In the genomic region with DNA sequence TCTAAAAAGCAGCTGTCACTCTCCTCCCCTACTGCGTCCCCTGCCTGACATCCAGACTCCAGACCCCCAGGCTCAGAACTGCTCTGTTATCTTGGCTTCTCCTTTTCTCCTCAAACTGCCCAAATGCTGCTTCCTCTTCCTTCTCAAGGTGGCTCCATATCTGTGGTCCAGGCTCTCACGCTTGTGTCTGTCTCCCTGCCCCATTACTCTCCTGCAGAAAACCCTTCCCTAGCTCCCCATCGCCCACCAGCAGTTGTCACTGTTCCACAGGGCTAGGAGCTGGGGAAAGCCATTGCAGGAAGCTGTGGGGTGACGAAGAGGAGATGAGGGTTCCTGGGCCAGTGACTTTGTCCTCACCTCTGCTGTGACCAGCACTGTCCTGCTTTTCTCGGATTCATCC, we compare ENCODE assay signal across 14 cellular contexts. TPM values are rescaled to one million over a fixed set of nuclear protein-coding genes. Genes with fewer than 3 reads are reported as not detected.
DNase-seq lines count a peak whose midpoint lies in the region; FAIRE-seq and TF ChIP-seq lines count a peak whose summit lies in the region.
"Had no signal": no experiment of that assay in that cellular context is flagged by ENCODE, and none has a peak within 500 bp of the region (broad histone marks: within the 10 kb centered on the region; RNA-seq: fewer than 3 reads in every experiment).

No MANE protein-coding gene starts in this region.

- CTCF ChIA-PET in HEK293T (lab: Yijun Ruan, JAX) = interaction anchor here (0.5 to 7.6 kb wide), 6 partner anchors 65 to 554 kb away, joined by 3 to 87 read pairs (median 4); no protein-coding TSS in a partner anchor

- H3K4me3 Mint-ChIP-seq in endothelial cell (ENCODE audit: unreplicated experiment) (no peak overlapping the region), progenitor cell of endocrine pancreas (ENCODE audit: low read depth) (no peak overlapping the region)
- H3K4me3 Mint-ChIP-seq: CD8-positive, alpha-beta memory T cell had no signal

- no peak for TF ChIP-seq POLR2A in GM12892 (IDR thresholded peaks at IDR 0.05; ENCODE audit: low read depth, low read length)

- H3K27ac Mint-ChIP-seq in endothelial cell (ENCODE audit: unreplicated experiment) (no peak overlapping the region), progenitor cell of endocrine pancreas (no peak overlapping the region)
- H3K27ac Mint-ChIP-seq: CD8-positive, alpha-beta memory T cell had no signal

- DNase-seq in NCI-H748 (lab: John Stamatoyannopoulos, UW; ENCODE audit: unreplicated experiment) = peak; percentile 29
- DNase-seq in NCI-H748 treated with DMSO at 0.1 percent for 48 hours (lab: John Stamatoyannopoulos, UW) = no peak
- DNase-seq in MV-4-11 (lab: John Stamatoyannopoulos, UW) = peak; percentile 1
- peak; percentile 43 for DNase-seq in endothelial cell (ENCODE audit: low spot score)
- DNase-seq in progenitor cell of endocrine pancreas (ENCODE audit: low spot score, unreplicated experiment) = no peak
- no peak for DNase-seq in HEK293T (ENCODE audit: extremely low spot score)
- DNase-seq in stimulated activated CD4-positive, alpha-beta T cell treated with anti-CD3 and anti-CD28 coated beads, Interleukin-2, amount 100 ng/mL, for 24 hours = no peak
- DNase-seq in GM12892 (ENCODE audit: insufficient read length) = no peak
- DNase-seq: activated T-cell treated with anti-CD3 and anti-CD28 coated beads, Interleukin-2, amount 50 U/mL, for 1 hour; CD8-positive, alpha-beta memory T cell; Karpas-422; pancreas; SW 1271 had no signal

- TF ChIP-seq CTCF in endothelial cell (IDR thresholded peaks at IDR 0.05; ENCODE audit: unreplicated experiment) = no peak
- peak; percentile 35 for TF ChIP-seq CTCF in progenitor cell of endocrine pancreas (IDR thresholded peaks at IDR 0.05; ENCODE audit: unreplicated experiment)

- no peaks in the 10 kb centered on the region for H3K9me3 Mint-ChIP-seq in endothelial cell (ENCODE audit: unreplicated experiment)
- peaks cover 9% of the 10 kb centered on the region for H3K9me3 Mint-ChIP-seq in progenitor cell of endocrine pancreas (ENCODE audit: low read depth)
- H3K9me3 Mint-ChIP-seq: CD8-positive, alpha-beta memory T cell had no signal

- POLR2A ChIA-PET in HEK293T (lab: Yijun Ruan, JAX) = no interaction called here

- peaks cover 20% of the 10 kb centered on the region for H3K4me1 Mint-ChIP-seq in endothelial cell (ENCODE audit: unreplicated experiment)
- peaks cover 9% of the 10 kb centered on the region for H3K4me1 Mint-ChIP-seq in progenitor cell of endocrine pancreas (ENCODE audit: low read depth)
- H3K4me1 Mint-ChIP-seq: CD8-positive, alpha-beta memory T cell had no signal

- peaks cover 7% of the 10 kb centered on the region for H3K27me3 Mint-ChIP-seq in endothelial cell (ENCODE audit: unreplicated experiment)
- no peaks in the 10 kb centered on the region for H3K27me3 Mint-ChIP-seq in progenitor cell of endocrine pancreas

- H3K36me3 Mint-ChIP-seq in endothelial cell (ENCODE audit: low read depth, unreplicated experiment) (no peaks in the 10 kb centered on the region), progenitor cell of endocrine pancreas (ENCODE audit: insufficient read depth) (no peaks in the 10 kb centered on the region)
- H3K36me3 Mint-ChIP-seq: CD8-positive, alpha-beta memory T cell had no signal

- FAIRE-seq in GM12892 (lab: Jason Lieb, UNC) = no peak
- FAIRE-seq: colon, pancreas had no signal

TF ChIP-seq in HEK293T, 16 proteins besides CTCF, POLR2A, EP300 and RAD21:
- TF ChIP-seq CTBP1 (IDR thresholded peaks at IDR 0.05; ENCODE audit: borderline replicate concordance) (no peak), FOXA1 (IDR thresholded peaks at IDR 0.05) (no peak), ZNF384 (IDR thresholded peaks at IDR 0.05) (no peak), ELF4 (IDR thresholded peaks at IDR 0.05) (no peak), BHLHE40 (IDR thresholded peaks at IDR 0.05; ENCODE audit: borderline replicate concordance) (no peak), SP1 (IDR thresholded peaks at IDR 0.05) (no peak), ARNT (IDR thresholded peaks at IDR 0.05) (no peak), FOXK2 (IDR thresholded peaks at IDR 0.05) (no peak), HDGF (IDR thresholded peaks at IDR 0.05; ENCODE audit: borderline replicate concordance) (no peak), TARDBP (IDR thresholded peaks at IDR 0.05) (no peak), LEF1 (IDR thresholded peaks at IDR 0.05; ENCODE audit: borderline replicate concordance) (no peak), NFRKB (IDR thresholded peaks at IDR 0.05) (no peak), L3MBTL2 (conservative IDR thresholded peaks at IDR 0.05) (no peak)

RNA-seq across cellular contexts. Expression of a gene that starts 30.7 kb away (rescaled TPM):
- total RNA-seq in endothelial cell (ENCODE audit: unreplicated experiment) = 238 TPM
- 40.4 and 41.9 TPM in 2 replicates for total RNA-seq in progenitor cell of endocrine pancreas
- 0.04 TPM for polyA plus RNA-seq in GM12892 (2012; ENCODE audit: missing spikeins)
- total RNA-seq: CD8-positive, alpha-beta memory T cell had no signal
- polyA plus RNA-seq: CD8-positive, alpha-beta memory T cell had no signal

Comparison
In these comparisons a context has a peak if more than half of its experiments do, and no peak if none do; other contexts are left out.
1. DNase-seq: peak in NCI-H748 (single experiment), MV-4-11 (single experiment) and endothelial cell (single experiment); none in NCI-H748 treated with DMSO at 0.1 percent for 48 hours (single experiment), progenitor cell of endocrine pancreas (single experiment), HEK293T (single experiment), stimulated activated CD4-positive, alpha-beta T cell treated with anti-CD3 and anti-CD28 coated beads, Interleukin-2, amount 100 ng/mL, for 24 hours (0 of 2) and GM12892 (single experiment).